ENCODE assay signal across 1 cellular context in genomic region chr9:38029923-38030638, GRCh38.
TF ChIP-seq lines count a peak whose summit lies in the region.

No MANE protein-coding gene starts in this region.

TF ChIP-seq in H1, 55 proteins besides CTCF, POLR2A, EP300 and RAD21:
- no peak for TF ChIP-seq ASH2L (IDR thresholded peaks at IDR 0.05; ENCODE audit: low read length)
- no peak for TF ChIP-seq SIN3A (conservative IDR thresholded peaks at IDR 0.05 in 1 of 2, IDR thresholded peaks at IDR 0.05 in 1 of 2; ENCODE audit: low read depth in 1 of 2, low read length in 2 of 2)
- no peak for TF ChIP-seq EGR1 (IDR thresholded peaks at IDR 0.05; ENCODE audit: borderline replicate concordance, low read depth, low read length)
- TF ChIP-seq FOSL1 (IDR thresholded peaks at IDR 0.05; ENCODE audit: insufficient read depth, low read depth, low read length) = no peak
- no peak for TF ChIP-seq SAP30 (IDR thresholded peaks at IDR 0.05; ENCODE audit: insufficient read depth, insufficient replicate concordance, low read length)
- no peak for TF ChIP-seq CTBP2 (IDR thresholded peaks at IDR 0.05; ENCODE audit: borderline replicate concordance, insufficient read depth, insufficient read length, low read length)
- TF ChIP-seq SRF (IDR thresholded peaks at IDR 0.05; ENCODE audit: low read depth, low read length) = no peak
- no peak for TF ChIP-seq CHD2 (IDR thresholded peaks at IDR 0.05; ENCODE audit: low read length)
- no peak for TF ChIP-seq ATF3 (IDR thresholded peaks at IDR 0.05; ENCODE audit: insufficient read depth, low read depth, low read length)
- no peak for TF ChIP-seq GTF2F1 (IDR thresholded peaks at IDR 0.05; ENCODE audit: borderline replicate concordance, low read depth, low read length)
- TF ChIP-seq CEBPB (IDR thresholded peaks at IDR 0.05; ENCODE audit: low read depth, low read length) = no peak
- TF ChIP-seq SP1 (IDR thresholded peaks at IDR 0.05; ENCODE audit: low read depth, low read length) = no peak
- no peak for TF ChIP-seq MAX (IDR thresholded peaks at IDR 0.05)
- TF ChIP-seq RXRA (IDR thresholded peaks at IDR 0.05; ENCODE audit: insufficient read depth, low read depth, low read length) = no peak
